In genomic region chr14:77018785-77019184, GRCh38 we compare ENCODE assay signal across 27 cellular contexts.
"Had no signal": no experiment of that assay in that cellular context is flagged by ENCODE, and none has a peak within 500 bp of the region (broad histone marks: within the 10 kb centered on the region; RNA-seq: fewer than 3 reads in every experiment).

No MANE protein-coding gene starts in this region.

- H3K4me3 ChIP-seq: body of pancreas, coronary artery, right atrium auricular region, stomach, thyroid gland, upper lobe of left lung had no signal

- H3K27ac Mint-ChIP-seq: activated CD4-positive, alpha-beta T cell treated with anti-CD3 and anti-CD28 coated beads, Interleukin-2, amount 10 ng/mL, durations not matched to agents 7 days and 5 days; activated CD8-positive, alpha-beta T cell treated with anti-CD3 and anti-CD28 coated beads for 36 hours; activated naive CD4-positive, alpha-beta T cell treated with anti-CD3 and anti-CD28 coated beads, Interleukin-2, amount 50 U/mL, for 72 hours; naive thymus-derived CD4-positive, alpha-beta T cell; stimulated activated naive B cell treated with anti-CD40 and anti-IgM and Interleukin-4, amounts not matched to agents 10 μg/mL and 1 μg/mL and 100 μg/mL, for 72 hours; T-helper 17 cell; WTC11 had no signal

- H3K9me3 Mint-ChIP-seq: activated CD4-positive, alpha-beta T cell treated with anti-CD3 and anti-CD28 coated beads, Interleukin-2, amount 10 ng/mL, durations not matched to agents 7 days and 5 days; activated CD8-positive, alpha-beta T cell treated with anti-CD3 and anti-CD28 coated beads for 36 hours; activated naive CD4-positive, alpha-beta T cell treated with anti-CD3 and anti-CD28 coated beads, Interleukin-2, amount 50 U/mL, for 72 hours; effector memory CD8-positive, alpha-beta T cell; naive thymus-derived CD4-positive, alpha-beta T cell; neural crest cell; stimulated activated naive B cell treated with anti-CD40 and anti-IgM and Interleukin-4, amounts not matched to agents 10 μg/mL and 1 μg/mL and 100 μg/mL, for 72 hours; WTC11 had no signal

- DNase-seq: activated CD4-positive, alpha-beta T cell treated with anti-CD3 and anti-CD28 coated beads for 1 hour; activated CD4-positive, alpha-beta T cell treated with anti-CD3 and anti-CD28 coated beads, Interleukin-2, amount 10 ng/mL, durations not matched to agents 7 days and 5 days; activated CD8-positive, alpha-beta T cell treated with anti-CD3 and anti-CD28 coated beads for 36 hours; activated naive CD4-positive, alpha-beta T cell; activated T-cell treated with anti-CD3 and anti-CD28 coated beads, Interleukin-2, amount 50 U/mL, for 48 hours; aorta; body of pancreas; effector memory CD8-positive, alpha-beta T cell; erythroblast; glutamatergic neuron; mammary epithelial cell; midbrain; naive thymus-derived CD4-positive, alpha-beta T cell; occipital lobe; stimulated activated CD4-positive, alpha-beta T cell treated with anti-CD3 and anti-CD28 coated beads, Interleukin-15, amount 100 ng/mL, for 24 hours; stimulated activated CD4-positive, alpha-beta T cell treated with anti-CD3 and anti-CD28 coated beads, Interleukin-2, amount 100 ng/mL, for 24 hours; stimulated activated naive B cell treated with anti-CD40 and anti-IgM and Interleukin-4, amounts not matched to agents 10 μg/mL and 1 μg/mL and 100 μg/mL, for 72 hours; stomach; T-helper 17 cell; T1000; thyroid gland; upper lobe of left lung had no signal

- H3K27me3 Mint-ChIP-seq: activated CD4-positive, alpha-beta T cell treated with anti-CD3 and anti-CD28 coated beads, Interleukin-2, amount 10 ng/mL, durations not matched to agents 7 days and 5 days; activated CD8-positive, alpha-beta T cell treated with anti-CD3 and anti-CD28 coated beads for 36 hours; effector memory CD8-positive, alpha-beta T cell; naive thymus-derived CD4-positive, alpha-beta T cell; stimulated activated naive B cell treated with anti-CD40 and anti-IgM and Interleukin-4, amounts not matched to agents 10 μg/mL and 1 μg/mL and 100 μg/mL, for 72 hours; T-helper 17 cell had no signal

- H3K27ac ChIP-seq: body of pancreas, coronary artery, right atrium auricular region, stomach, thyroid gland, upper lobe of left lung had no signal

- H3K9me3 ChIP-seq: body of pancreas, right atrium auricular region, stomach, thyroid gland, upper lobe of left lung had no signal

- H3K4me3 Mint-ChIP-seq: activated CD4-positive, alpha-beta T cell treated with anti-CD3 and anti-CD28 coated beads, Interleukin-2, amount 10 ng/mL, durations not matched to agents 7 days and 5 days; activated CD8-positive, alpha-beta T cell treated with anti-CD3 and anti-CD28 coated beads for 36 hours; effector memory CD8-positive, alpha-beta T cell; naive thymus-derived CD4-positive, alpha-beta T cell; neural crest cell; stimulated activated naive B cell treated with anti-CD40 and anti-IgM and Interleukin-4, amounts not matched to agents 10 μg/mL and 1 μg/mL and 100 μg/mL, for 72 hours; T-helper 17 cell; WTC11 had no signal

- H3K36me3 Mint-ChIP-seq: activated naive CD4-positive, alpha-beta T cell treated with anti-CD3 and anti-CD28 coated beads, Interleukin-2, amount 50 U/mL, for 72 hours; WTC11 had no signal

- H3K36me3 ChIP-seq: right atrium auricular region, thyroid gland, upper lobe of left lung had no signal

- ATAC-seq: activated CD8-positive, alpha-beta T cell treated with anti-CD3 and anti-CD28 coated beads for 36 hours; activated naive CD4-positive, alpha-beta T cell treated with anti-CD3 and anti-CD28 coated beads, Interleukin-2, amount 50 U/mL, for 72 hours; body of pancreas; effector memory CD8-positive, alpha-beta T cell; naive thymus-derived CD4-positive, alpha-beta T cell; stimulated activated naive B cell treated with anti-CD40 and anti-IgM and Interleukin-4, amounts not matched to agents 10 μg/mL and 1 μg/mL and 100 μg/mL, for 72 hours; T-helper 17 cell; WTC11 had no signal

- H3K27me3 ChIP-seq: body of pancreas, right atrium auricular region, stomach, thyroid gland, upper lobe of left lung had no signal
